Comparison of ENCODE assay signal across 31 cellular contexts in the genomic region with DNA sequence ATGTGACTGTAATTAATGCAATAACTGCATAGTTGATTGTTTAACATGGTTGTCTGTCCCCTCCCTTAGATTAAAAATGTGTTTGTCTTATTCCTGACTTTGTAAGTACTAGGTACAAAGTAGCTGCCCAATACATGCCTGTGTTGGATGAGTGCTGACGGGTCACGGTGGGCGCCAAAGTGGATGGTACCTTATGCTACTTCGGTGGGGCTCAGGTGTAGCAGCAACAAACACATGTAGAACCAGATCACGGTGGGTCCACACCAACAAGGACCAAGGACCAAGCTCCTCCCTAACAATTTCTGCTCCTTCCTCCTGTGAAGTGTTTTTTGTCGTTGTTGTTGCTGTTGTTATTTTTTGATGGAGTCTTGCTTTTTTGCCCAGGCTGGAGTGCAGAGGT.
"Had no signal": no experiment of that assay in that cellular context is flagged by ENCODE, and none has a peak within 500 bp of the region (broad histone marks: within the 10 kb centered on the region; RNA-seq: fewer than 3 reads in every experiment).

No MANE protein-coding gene starts in this region.

- H3K27ac Mint-ChIP-seq: activated CD4-positive, alpha-beta memory T cell treated with anti-CD3 and anti-CD28 coated beads, Interleukin-2, amount 10 ng/mL, durations not matched to agents 7 days and 5 days; activated CD4-positive, alpha-beta T cell treated with anti-CD3 and anti-CD28 coated beads, Interleukin-2, amount 10 ng/mL, durations not matched to agents 24 days and 14 days; activated naive CD4-positive, alpha-beta T cell treated with anti-CD3 and anti-CD28 coated beads, Interleukin-2, amount 50 U/mL, for 24 hours; activated naive CD8-positive, alpha-beta T cell treated with anti-CD3 and anti-CD28 coated beads, Interleukin-2, amount 50 U/mL, for 24 hours; activated T-cell treated with anti-CD3 and anti-CD28 coated beads, Interleukin-2, amount 50 U/mL, for 24 hours; activated T-helper 2 cell treated with anti-CD3 and anti-CD28 coated beads, Interferon-gamma antibody, Interleukin-2, Interleukin-4, amounts not matched to agents 10 μg/mL and 5 μg/mL and 100 μg/mL, durations not matched to agents 14 hours and 24 hours and 36 hours; effector memory CD8-positive, alpha-beta T cell; memory B cell; progenitor cell of endocrine pancreas; stimulated activated memory B cell treated with anti-CD40 and anti-IgM and Interleukin-4, amounts not matched to agents 10 μg/mL and 1 μg/mL and 100 μg/mL, for 72 hours; stimulated activated naive CD8-positive, alpha-beta T cell treated with anti-CD3 and anti-CD28 coated beads, Interleukin-15, amount 100 ng/mL, for 72 hours had no signal

- H3K4me3 ChIP-seq: body of pancreas, cardiac muscle cell, gastroesophageal sphincter, tibial nerve, uterus had no signal

- H3K36me3 ChIP-seq: cardiac muscle cell, gastroesophageal sphincter, heart left ventricle, tibial nerve, uterus had no signal

- H3K27me3 ChIP-seq: body of pancreas, cardiac muscle cell, heart left ventricle, tibial nerve, uterus had no signal

- H3K27me3 Mint-ChIP-seq: activated CD4-positive, alpha-beta memory T cell treated with anti-CD3 and anti-CD28 coated beads, Interleukin-2, amount 10 ng/mL, durations not matched to agents 7 days and 5 days; activated naive CD4-positive, alpha-beta T cell treated with anti-CD3 and anti-CD28 coated beads, Interleukin-2, amount 50 U/mL, for 24 hours; activated naive CD8-positive, alpha-beta T cell treated with anti-CD3 and anti-CD28 coated beads, Interleukin-2, amount 50 U/mL, for 24 hours; activated T-cell treated with anti-CD3 and anti-CD28 coated beads, Interleukin-2, amount 50 U/mL, for 24 hours; effector memory CD8-positive, alpha-beta T cell; memory B cell; stimulated activated memory B cell treated with anti-CD40 and anti-IgM and Interleukin-4, amounts not matched to agents 10 μg/mL and 1 μg/mL and 100 μg/mL, for 72 hours; stimulated activated naive CD8-positive, alpha-beta T cell treated with anti-CD3 and anti-CD28 coated beads, Interleukin-15, amount 100 ng/mL, for 72 hours had no signal

- H3K36me3 Mint-ChIP-seq: activated naive CD4-positive, alpha-beta T cell treated with anti-CD3 and anti-CD28 coated beads, Interleukin-2, amount 50 U/mL, for 24 hours; memory B cell; naive thymus-derived CD8-positive, alpha-beta T cell; stimulated activated memory B cell treated with anti-CD40 and anti-IgM and Interleukin-4, amounts not matched to agents 10 μg/mL and 1 μg/mL and 100 μg/mL, for 72 hours had no signal

- H3K9me3 Mint-ChIP-seq: activated CD4-positive, alpha-beta memory T cell treated with anti-CD3 and anti-CD28 coated beads, Interleukin-2, amount 10 ng/mL, durations not matched to agents 7 days and 5 days; activated CD4-positive, alpha-beta T cell treated with anti-CD3 and anti-CD28 coated beads, Interleukin-2, amount 10 ng/mL, durations not matched to agents 24 days and 14 days; activated naive CD4-positive, alpha-beta T cell treated with anti-CD3 and anti-CD28 coated beads, Interleukin-2, amount 50 U/mL, for 24 hours; activated naive CD8-positive, alpha-beta T cell treated with anti-CD3 and anti-CD28 coated beads, Interleukin-2, amount 50 U/mL, for 24 hours; activated T-cell treated with anti-CD3 and anti-CD28 coated beads, Interleukin-2, amount 50 U/mL, for 24 hours; activated T-helper 2 cell treated with anti-CD3 and anti-CD28 coated beads, Interferon-gamma antibody, Interleukin-2, Interleukin-4, amounts not matched to agents 10 μg/mL and 5 μg/mL and 100 μg/mL, durations not matched to agents 14 hours and 24 hours and 36 hours; memory B cell; naive thymus-derived CD8-positive, alpha-beta T cell; stimulated activated memory B cell treated with anti-CD40 and anti-IgM and Interleukin-4, amounts not matched to agents 10 μg/mL and 1 μg/mL and 100 μg/mL, for 72 hours; stimulated activated naive CD8-positive, alpha-beta T cell treated with anti-CD3 and anti-CD28 coated beads, Interleukin-15, amount 100 ng/mL, for 72 hours had no signal

- H3K4me1 ChIP-seq: uterus had no signal

- ATAC-seq: activated naive CD8-positive, alpha-beta T cell treated with anti-CD3 and anti-CD28 coated beads, Interleukin-2, amount 50 U/mL, for 24 hours; body of pancreas; effector memory CD8-positive, alpha-beta T cell; gastroesophageal sphincter; naive thymus-derived CD8-positive, alpha-beta T cell; sciatic nerve; stimulated activated memory B cell treated with anti-CD40 and anti-IgM and Interleukin-4, amounts not matched to agents 10 μg/mL and 1 μg/mL and 100 μg/mL, for 72 hours; stimulated activated naive CD8-positive, alpha-beta T cell treated with anti-CD3 and anti-CD28 coated beads, Interleukin-15, amount 100 ng/mL, for 72 hours had no signal

- H3K4me1 Mint-ChIP-seq: activated CD4-positive, alpha-beta memory T cell treated with anti-CD3 and anti-CD28 coated beads, Interleukin-2, amount 10 ng/mL, durations not matched to agents 7 days and 5 days; activated naive CD8-positive, alpha-beta T cell treated with anti-CD3 and anti-CD28 coated beads, Interleukin-2, amount 50 U/mL, for 24 hours; memory B cell; stimulated activated memory B cell treated with anti-CD40 and anti-IgM and Interleukin-4, amounts not matched to agents 10 μg/mL and 1 μg/mL and 100 μg/mL, for 72 hours; stimulated activated naive CD8-positive, alpha-beta T cell treated with anti-CD3 and anti-CD28 coated beads, Interleukin-15, amount 100 ng/mL, for 72 hours had no signal

- H3K27ac ChIP-seq: body of pancreas, cardiac muscle cell, uterus had no signal

- H3K4me3 Mint-ChIP-seq: activated CD4-positive, alpha-beta memory T cell treated with anti-CD3 and anti-CD28 coated beads, Interleukin-2, amount 10 ng/mL, durations not matched to agents 7 days and 5 days; activated CD4-positive, alpha-beta T cell treated with anti-CD3 and anti-CD28 coated beads, Interleukin-2, amount 10 ng/mL, durations not matched to agents 24 days and 14 days; activated naive CD4-positive, alpha-beta T cell treated with anti-CD3 and anti-CD28 coated beads, Interleukin-2, amount 50 U/mL, for 24 hours; activated naive CD8-positive, alpha-beta T cell treated with anti-CD3 and anti-CD28 coated beads, Interleukin-2, amount 50 U/mL, for 24 hours; activated T-cell treated with anti-CD3 and anti-CD28 coated beads, Interleukin-2, amount 50 U/mL, for 24 hours; effector memory CD8-positive, alpha-beta T cell; memory B cell; naive thymus-derived CD8-positive, alpha-beta T cell; stimulated activated memory B cell treated with anti-CD40 and anti-IgM and Interleukin-4, amounts not matched to agents 10 μg/mL and 1 μg/mL and 100 μg/mL, for 72 hours; stimulated activated naive CD8-positive, alpha-beta T cell treated with anti-CD3 and anti-CD28 coated beads, Interleukin-15, amount 100 ng/mL, for 72 hours had no signal

- H3K9me3 ChIP-seq: body of pancreas, gastroesophageal sphincter, heart left ventricle, tibial nerve, uterus had no signal

- DNase-seq: activated CD4-positive, alpha-beta memory T cell treated with anti-CD3 and anti-CD28 coated beads, Interleukin-2, amount 10 ng/mL, durations not matched to agents 7 days and 5 days; activated CD4-positive, alpha-beta T cell treated with anti-CD3 and anti-CD28 coated beads, Interleukin-2, amount 10 ng/mL, durations not matched to agents 24 days and 14 days; activated CD4-positive, CD25-positive, alpha-beta regulatory T cell treated with anti-CD3 and anti-CD28 coated beads, Interleukin-2, amount 50 U/mL, for 72 hours; activated CD8-positive, alpha-beta memory T cell treated with anti-CD3 and anti-CD28 coated beads, Interleukin-2, amount 50 U/mL, for 48 hours; activated naive CD8-positive, alpha-beta T cell treated with anti-CD3 and anti-CD28 coated beads, Interleukin-2, amount 50 U/mL, for 24 hours; activated T-cell treated with anti-CD3 and anti-CD28 coated beads, Interleukin-2, amount 50 U/mL, for 24 hours; amygdala; body of pancreas; cerebellar nuclear complex; cortex of kidney; effector memory CD8-positive, alpha-beta T cell; erythroblast; heart left ventricle; naive thymus-derived CD8-positive, alpha-beta T cell; retina; small intestine; stimulated activated CD4-positive, alpha-beta T cell treated with anti-CD3 and anti-CD28 coated beads, Interleukin-1b, Interleukin-23, amount 100 ng/mL, for 48 hours; stimulated activated CD4-positive, alpha-beta T cell treated with anti-CD3 and anti-CD28 coated beads, Interleukin-4, amount 100 ng/mL, for 4 hours; stimulated activated CD8-positive, alpha-beta memory T cell treated with anti-CD3 and anti-CD28 coated beads, Interleukin-4, amount 100 ng/mL, for 48 hours; stimulated activated naive CD8-positive, alpha-beta T cell treated with anti-CD3 and anti-CD28 coated beads, Interleukin-15, amount 100 ng/mL, for 72 hours; T-helper 2 cell; uterus had no signal
